In the genomic region with DNA sequence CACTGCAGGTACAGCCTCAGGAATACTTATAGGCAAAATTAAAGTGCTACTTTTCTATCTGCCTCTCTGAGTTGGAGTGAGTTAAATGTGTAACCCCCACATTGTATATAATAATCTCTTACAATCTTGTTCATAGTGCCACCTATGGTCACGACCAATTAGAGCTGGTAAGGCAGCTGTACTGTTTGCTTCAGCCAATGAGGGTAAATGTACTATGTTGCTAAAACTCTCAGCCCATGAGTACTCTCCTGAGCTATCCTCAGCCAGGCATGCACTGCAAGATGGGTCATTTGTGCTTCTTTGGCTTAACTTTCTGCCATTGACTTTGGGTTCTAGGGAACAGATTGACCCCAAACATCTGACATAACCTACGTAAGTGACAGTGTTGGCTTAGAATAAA, we compare ENCODE assay signal across 8 cellular contexts. TPM values are rescaled to one million over a fixed set of nuclear protein-coding genes. Genes with fewer than 3 reads are reported as not detected.
A peak's percentile ranks its signal among the peaks of the same experiment; 100 is the strongest.
DNase-seq lines count a peak whose midpoint lies in the region; ATAC-seq, FAIRE-seq and TF ChIP-seq lines count a peak whose summit lies in the region.

No MANE protein-coding gene starts in this region.

- H3K4me2 ChIP-seq in endothelial cell of umbilical vein (ENCODE audit: insufficient read depth, low read length), result no peak overlapping the region

- no peak overlapping the region for H3K27ac ChIP-seq in endothelial cell of umbilical vein (ENCODE audit: insufficient read depth, low read depth, low read length)

- ATAC-seq in GM19328 (IDR thresholded peaks at IDR 0.05; ENCODE audit: unreplicated experiment) (peak; percentile 99), HG03175 (IDR thresholded peaks at IDR 0.05; ENCODE audit: unreplicated experiment) (peak; percentile 88)

- H3K4me1 ChIP-seq in endothelial cell of umbilical vein (ENCODE audit: control insufficient read depth, extremely low read depth, insufficient read depth, low read length), result peaks cover 6% of the 10 kb centered on the region

- no peaks in the 10 kb centered on the region for H3K27me3 ChIP-seq in endothelial cell of umbilical vein (ENCODE audit: control insufficient read depth in 2 of 2, insufficient read depth in 2 of 2, low read length in 2 of 2)

- no peak for TF ChIP-seq POLR2A in endothelial cell of umbilical vein (IDR thresholded peaks at IDR 0.05; ENCODE audit: low read depth, low read length)

- FAIRE-seq in endothelial cell of umbilical vein (lab: Jason Lieb, UNC), result peak; percentile 31

- CTCF ChIA-PET in endothelial cell of umbilical vein (lab: Charles Lee), result interaction anchor here (0.7 kb wide), 1 partner anchor 15 kb away, joined by 5 read pairs; the partner anchor contains the start of gene MDM2

- H3K79me2 ChIP-seq in endothelial cell of umbilical vein (ENCODE audit: control insufficient read depth, insufficient read depth, low read length), result no peaks in the 10 kb centered on the region

- no peak overlapping the region for H3K9ac ChIP-seq in endothelial cell of umbilical vein (replicated peaks; ENCODE audit: extremely low read depth, insufficient read depth, low read length)

- intact Hi-C loops in endothelial cell of umbilical vein (cut with micrococcal nuclease), result no loop called here

- DNase-seq in ELF-1 (ENCODE audit: low read depth, low spot score) (peak; percentile 65), OCI-M1 (lab: John Stamatoyannopoulos, UW) (peak; percentile 85), endothelial cell of umbilical vein (ENCODE audit: low read depth, low spot score) (peak; percentile 88), 8988T (no peak), COLO668 (lab: John Stamatoyannopoulos, UW; ENCODE audit: unreplicated experiment) (no peak)
- no peak for DNase-seq in activated effector memory CD4-positive, alpha-beta T cell treated with Interleukin-2 at 50 U/mL for 16 hours

- H3K4me3 ChIP-seq in endothelial cell of umbilical vein (replicated peaks in 1 of 3; ENCODE audit: insufficient read depth in 1 of 3, low read depth in 1 of 3, low read length in 3 of 3), result no peak overlapping the region

- H3K9me3 ChIP-seq in endothelial cell of umbilical vein (replicated peaks; ENCODE audit: control insufficient read depth, insufficient read depth, low read length), result no peaks in the 10 kb centered on the region

- no peaks in the 10 kb centered on the region for H3K9me1 ChIP-seq in endothelial cell of umbilical vein (replicated peaks; ENCODE audit: control insufficient read depth, extremely low read depth, insufficient read depth, low read length)

- H4K20me1 ChIP-seq in endothelial cell of umbilical vein (replicated peaks; ENCODE audit: control insufficient read depth, extremely low read depth, insufficient read depth, low read length), result no peaks in the 10 kb centered on the region

- no peak overlapping the region for H2AFZ ChIP-seq in endothelial cell of umbilical vein (ENCODE audit: low read depth, low read length)

- BruUV-seq in endothelial cell of umbilical vein (replicated peaks; lab: Mats Ljungman, UMichigan), result no TSS peak

- POLR2A ChIA-PET in endothelial cell of umbilical vein (lab: Charles Lee), result no interaction called here

- dilution Hi-C loops in endothelial cell of umbilical vein (cut with MboI; ENCODE audit: extremely low pct_ligation_motif_present, low sequenced_read_pairs), result no loop called here

- TF ChIP-seq CTCF in endothelial cell of umbilical vein (IDR thresholded peaks at IDR 0.05; ENCODE audit: extremely low read depth in 1 of 2, insufficient read depth in 1 of 2, low read depth in 1 of 2, low read length in 2 of 2), result no peak

- no peaks in the 10 kb centered on the region for H3K36me3 ChIP-seq in endothelial cell of umbilical vein (ENCODE audit: control insufficient read depth in 2 of 2, extremely low read depth in 1 of 2, insufficient read depth in 2 of 2, low read length in 2 of 2)

TF ChIP-seq in endothelial cell of umbilical vein, 7 proteins besides CTCF, POLR2A, EP300 and RAD21:
- TF ChIP-seq MAX (IDR thresholded peaks at IDR 0.05; ENCODE audit: insufficient read depth, insufficient read length), result no peak
- no peak for TF ChIP-seq FOS (IDR thresholded peaks at IDR 0.05; ENCODE audit: borderline replicate concordance, insufficient read depth, low read length)
- TF ChIP-seq MYC (IDR thresholded peaks at IDR 0.05; ENCODE audit: low read depth, low read length), result no peak
- no peak for TF ChIP-seq GATA2 (IDR thresholded peaks at IDR 0.05; ENCODE audit: insufficient read depth, insufficient read length, low read depth, low read length)
- no peak for TF ChIP-seq EZH2 (IDR thresholded peaks at IDR 0.05; ENCODE audit: borderline replicate concordance, low read depth, low read length, severe bottlenecking)
- no peak for TF ChIP-seq JUN (IDR thresholded peaks at IDR 0.05; ENCODE audit: borderline replicate concordance, insufficient read depth, insufficient read length, low read depth)
- no peak for TF ChIP-seq POLR2AphosphoS5 (IDR thresholded peaks at IDR 0.05; ENCODE audit: insufficient read depth, low read depth, low read length)

RNA-seq across cellular contexts. Expression of gene MDM2, which starts 15.0 kb away (rescaled TPM):
- 270 and 276 TPM in 2 replicates for total RNA-seq in endothelial cell of umbilical vein
- 12.2 and 16.7 TPM in 2 replicates for polyA plus RNA-seq in endothelial cell of umbilical vein
- polyA plus RNA-seq in endothelial cell of umbilical vein (2011; cell fraction: cytosol; rRNA removed), result 19.5 and 20.9 TPM in 2 replicates
- polyA plus RNA-seq in endothelial cell of umbilical vein (2011; cell fraction: nucleus; rRNA removed), result 92.1 and 112 TPM in 2 replicates
- polyA plus RNA-seq in endothelial cell of umbilical vein (2012), result 88.0 and 129 TPM in 2 replicates
- polyA minus RNA-seq in endothelial cell of umbilical vein, result 121 and 123 TPM in 2 replicates
- polyA minus RNA-seq in endothelial cell of umbilical vein (2011; cell fraction: cytosol; rRNA and poly(A)+ RNA removed), result 37.3 TPM
- polyA minus RNA-seq in endothelial cell of umbilical vein (2011; cell fraction: nucleus; rRNA and poly(A)+ RNA removed), result 167 and 236 TPM in 2 replicates

RNA-seq across cellular contexts. Expression of gene SLC35E3, which starts 47.0 kb away (rescaled TPM):
- 9.9 and 13.8 TPM in 2 replicates for total RNA-seq in endothelial cell of umbilical vein
- 8.1 and 9.4 TPM in 2 replicates for polyA plus RNA-seq in endothelial cell of umbilical vein
- polyA plus RNA-seq in endothelial cell of umbilical vein (2011; cell fraction: cytosol; rRNA removed), result 5.6 and 6.5 TPM in 2 replicates
- polyA plus RNA-seq in endothelial cell of umbilical vein (2011; cell fraction: nucleus; rRNA removed), result 5.9 and 6.9 TPM in 2 replicates
- 8.0 and 15.9 TPM in 2 replicates for polyA plus RNA-seq in endothelial cell of umbilical vein (2012)
- 12.4 and 15.8 TPM in 2 replicates for polyA minus RNA-seq in endothelial cell of umbilical vein
- polyA minus RNA-seq in endothelial cell of umbilical vein (2011; cell fraction: cytosol; rRNA and poly(A)+ RNA removed), result 1.5 TPM
- 2.8 and 5.1 TPM in 2 replicates for polyA minus RNA-seq in endothelial cell of umbilical vein (2011; cell fraction: nucleus; rRNA and poly(A)+ RNA removed)

Comparison
In these comparisons a context has a peak if more than half of its experiments do, and no peak if none do; other contexts are left out.
1. DNase-seq: peak in ELF-1 (single experiment), OCI-M1 (single experiment) and endothelial cell of umbilical vein (single experiment); none in activated effector memory CD4-positive, alpha-beta T cell treated with Interleukin-2 at 50 U/mL for 16 hours (single experiment), 8988T (single experiment) and COLO668 (single experiment).